ENCODE assay signal across 30 cellular contexts in the genomic region with DNA sequence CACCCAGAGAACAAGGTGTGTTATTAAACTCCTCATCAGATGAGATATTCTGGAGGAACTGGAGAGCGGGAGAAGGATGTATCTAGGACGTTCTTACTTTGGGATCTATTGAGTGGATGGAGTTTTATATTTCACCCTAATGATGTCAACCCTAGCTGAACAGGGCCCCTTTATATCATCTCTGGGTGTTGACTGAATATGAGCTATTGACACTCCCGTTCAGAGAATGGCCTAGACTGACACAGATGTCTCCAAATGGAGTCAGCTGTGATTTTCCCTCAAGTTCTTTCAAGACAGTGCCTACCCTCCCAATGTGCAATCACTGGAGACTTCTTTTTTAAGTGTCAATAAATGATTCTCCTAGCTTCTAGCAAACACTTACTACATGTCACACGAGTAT.
A peak's percentile ranks its signal among the peaks of the same experiment; 100 is the strongest.
DNase-seq lines count a peak whose midpoint lies in the region; ATAC-seq and TF ChIP-seq lines count a peak whose summit lies in the region.
"Had no signal": no experiment of that assay in that cellular context is flagged by ENCODE, and none has a peak within 500 bp of the region (broad histone marks: within the 10 kb centered on the region; RNA-seq: fewer than 3 reads in every experiment).

No MANE protein-coding gene starts in this region.

- no peak overlapping the region for H3K27ac ChIP-seq in right cardiac atrium (ENCODE audit: low read length)
- H3K27ac ChIP-seq in lower lobe of right lung, result peak overlapping the region; percentile 46
- H3K27ac ChIP-seq: gastrocnemius medialis had no signal

- peaks cover 38% of the 10 kb centered on the region for H3K36me3 Mint-ChIP-seq in dendritic cell treated with granulocyte-macrophage colony-stimulating factor and Interleukin-4, amounts not matched to agents 40 ng/mL and 50 ng/mL, for 4 days (ENCODE audit: low read depth)
- no peaks in the 10 kb centered on the region for H3K36me3 Mint-ChIP-seq in type B pancreatic cell
- H3K36me3 Mint-ChIP-seq: CD4-positive, alpha-beta memory T cell; immature natural killer cell; mesothelial cell of epicardium; naive thymus-derived CD4-positive, alpha-beta T cell had no signal

- no peaks in the 10 kb centered on the region for H3K4me1 ChIP-seq in right cardiac atrium (ENCODE audit: control insufficient read depth, insufficient read depth, low read length)
- H3K4me1 ChIP-seq in lower lobe of right lung, result peaks cover 63% of the 10 kb centered on the region
- H3K4me1 ChIP-seq: gastrocnemius medialis had no signal

- H3K4me1 Mint-ChIP-seq in dendritic cell treated with granulocyte-macrophage colony-stimulating factor and Interleukin-4, amounts not matched to agents 40 ng/mL and 50 ng/mL, for 4 days (ENCODE audit: low read depth), result peaks cover 72% of the 10 kb centered on the region
- peaks cover 12% of the 10 kb centered on the region for H3K4me1 Mint-ChIP-seq in type B pancreatic cell (ENCODE audit: unreplicated experiment)
- H3K4me1 Mint-ChIP-seq: mesothelial cell of epicardium had no signal

- no peaks in the 10 kb centered on the region for H3K9me3 Mint-ChIP-seq in dendritic cell treated with granulocyte-macrophage colony-stimulating factor and Interleukin-4, amounts not matched to agents 40 ng/mL and 50 ng/mL, for 4 days
- H3K9me3 Mint-ChIP-seq in type B pancreatic cell, result no peaks in the 10 kb centered on the region
- H3K9me3 Mint-ChIP-seq: activated T-cell treated with anti-CD3 and anti-CD28 coated beads, Interleukin-2, amount 50 U/mL, for 72 hours; CD4-positive, alpha-beta memory T cell; H9; immature natural killer cell; mesothelial cell of epicardium; T-helper 1 cell treated with Interleukin-12 subunit alpha and Interleukin-12 subunit beta and Interleukin-4 antibody, amounts not matched to agents 30 μg/mL and 1 μg/mL, for 36 hours had no signal

- DNase-seq in Right ventricle myocardium inferior (ENCODE audit: missing footprints) (no peak), right cardiac atrium (no peak), lower lobe of right lung (no peak), type B pancreatic cell (ENCODE audit: extremely low spot score, unreplicated experiment) (peak; percentile 2), HPDE6-E6E7 (ENCODE audit: extremely low spot score) (no peak)
- DNase-seq in activated CD4-positive, alpha-beta T cell treated with anti-CD3 and anti-CD28 coated beads, Interleukin-2, amount 50 U/mL, for 4 hours, result no peak
- DNase-seq: activated CD4-positive, alpha-beta T cell treated with anti-CD3 and anti-CD28 coated beads, Interleukin-2, amount 50 U/mL, for 1 hour; activated CD4-positive, CD25-positive, alpha-beta regulatory T cell; activated naive CD4-positive, alpha-beta T cell; activated T-cell treated with anti-CD3 and anti-CD28 coated beads, Interleukin-2, amount 50 U/mL, for 72 hours; CD4-positive, alpha-beta memory T cell; cerebellar nuclear complex; EL; gastrocnemius medialis; H9; immature natural killer cell; naive thymus-derived CD4-positive, alpha-beta T cell; NCI-H1417; NCI-H2029; NCI-H524 treated with DMSO at 0.1 percent for 48 hours; NK-92 treated with Interleukin-12 subunit alpha and Interleukin-12 subunit beta, amount 100 ng/mL, for 24 hours; PC-3; stimulated activated CD4-positive, alpha-beta T cell treated with anti-CD3 and anti-CD28 coated beads, Interleukin-4, amount 100 ng/mL, for 4 hours had no signal

- TF ChIP-seq CTCF in lower lobe of right lung (IDR thresholded peaks at IDR 0.05) (no peak), type B pancreatic cell (conservative IDR thresholded peaks at IDR 0.05) (no peak)

- no peaks in the 10 kb centered on the region for H3K36me3 ChIP-seq in lower lobe of right lung
- H3K36me3 ChIP-seq: gastrocnemius medialis had no signal

- no peaks in the 10 kb centered on the region for H3K27me3 Mint-ChIP-seq in dendritic cell treated with granulocyte-macrophage colony-stimulating factor and Interleukin-4, amounts not matched to agents 40 ng/mL and 50 ng/mL, for 4 days
- no peaks in the 10 kb centered on the region for H3K27me3 Mint-ChIP-seq in type B pancreatic cell
- H3K27me3 Mint-ChIP-seq: CD4-positive, alpha-beta memory T cell; naive thymus-derived CD4-positive, alpha-beta T cell; progenitor cell of endocrine pancreas had no signal

- no peak overlapping the region for H3K4me3 ChIP-seq in right cardiac atrium (ENCODE audit: low read length)
- no peak overlapping the region for H3K4me3 ChIP-seq in lower lobe of right lung
- H3K4me3 ChIP-seq: gastrocnemius medialis had no signal

- H3K27ac Mint-ChIP-seq in dendritic cell treated with granulocyte-macrophage colony-stimulating factor and Interleukin-4, amounts not matched to agents 40 ng/mL and 50 ng/mL, for 4 days, result peak overlapping the region; percentile 98
- H3K27ac Mint-ChIP-seq in type B pancreatic cell, result no peak overlapping the region
- H3K27ac Mint-ChIP-seq: activated T-cell treated with anti-CD3 and anti-CD28 coated beads, Interleukin-2, amount 50 U/mL, for 72 hours; H9; immature natural killer cell; mesothelial cell of epicardium; T-helper 1 cell treated with Interleukin-12 subunit alpha and Interleukin-12 subunit beta and Interleukin-4 antibody, amounts not matched to agents 30 μg/mL and 1 μg/mL, for 36 hours had no signal

- WGBS in right cardiac atrium, result 74% methylated on average over 4 of the region's 4 CpGs

- intact Hi-C loops in Right ventricle myocardium inferior (cut with DNase I), result loop anchor here (10.0 kb wide), 1 partner anchor 213 kb away; no protein-coding TSS in a partner anchor
- intact Hi-C loops in right cardiac atrium (cut with DNase I), result loop anchor here in 3 of 4 donors (5.0 to 10.0 kb wide), 2 partner anchors 83 to 90 kb away; no protein-coding TSS in a partner anchor
- intact Hi-C loops in dendritic cell treated with granulocyte-macrophage colony-stimulating factor and Interleukin-4, amounts not matched to agents 40 ng/mL and 50 ng/mL, for 4 days (cut with micrococcal nuclease), result loop anchor here (5.0 to 10.0 kb wide), 2 partner anchors 65 to 237 kb away; a partner anchor contains a TSS
- intact Hi-C loops in lower lobe of right lung (cut with DNase I), result no loop called here

- H3K4me3 Mint-ChIP-seq in dendritic cell treated with granulocyte-macrophage colony-stimulating factor and Interleukin-4, amounts not matched to agents 40 ng/mL and 50 ng/mL, for 4 days, result no peak overlapping the region
- H3K4me3 Mint-ChIP-seq in type B pancreatic cell, result no peak overlapping the region
- H3K4me3 Mint-ChIP-seq: activated T-cell treated with anti-CD3 and anti-CD28 coated beads, Interleukin-2, amount 50 U/mL, for 72 hours; CD4-positive, alpha-beta memory T cell; H9; immature natural killer cell; mesothelial cell of epicardium; naive thymus-derived CD4-positive, alpha-beta T cell; T-helper 1 cell treated with Interleukin-12 subunit alpha and Interleukin-12 subunit beta and Interleukin-4 antibody, amounts not matched to agents 30 μg/mL and 1 μg/mL, for 36 hours had no signal

- H3K27me3 ChIP-seq in right cardiac atrium (ENCODE audit: control insufficient read depth, insufficient read depth) (no peaks in the 10 kb centered on the region), lower lobe of right lung (ENCODE audit: low read depth) (no peaks in the 10 kb centered on the region)
- H3K27me3 ChIP-seq: gastrocnemius medialis had no signal

- ATAC-seq in Right ventricle myocardium inferior (peak; percentile 20), right cardiac atrium (no peak), lower lobe of right lung (no peak), HG02840 (IDR thresholded peaks at IDR 0.05; ENCODE audit: low FRiP score, unreplicated experiment) (no peak)
- ATAC-seq: activated T-cell treated with anti-CD3 and anti-CD28 coated beads, Interleukin-2, amount 50 U/mL, for 72 hours; gastrocnemius medialis; left lobe of liver; PC-3; SK-N-SH treated with all-trans-retinoic acid at 6 μM for 48 hours had no signal

- H3K9me3 ChIP-seq in right cardiac atrium (ENCODE audit: control insufficient read depth, low read length) (no peaks in the 10 kb centered on the region), lower lobe of right lung (no peaks in the 10 kb centered on the region)
- H3K9me3 ChIP-seq: gastrocnemius medialis had no signal
